ENCODE assay signal across 8 cellular contexts in genomic region chr2:238060096-238060541, GRCh38.
DNase-seq lines count a peak whose midpoint lies in the region; TF ChIP-seq lines count a peak whose summit lies in the region.

No MANE protein-coding gene starts in this region.

- H3K27ac ChIP-seq in muscle layer of duodenum (ENCODE audit: low read length) = peak overlapping the region; percentile 92

- DNase-seq in DMS 273 (lab: John Stamatoyannopoulos, UW; ENCODE audit: unreplicated experiment) (peak; percentile 61), DMS 273 treated with DMSO at 0.1 percent for 48 hours (lab: John Stamatoyannopoulos, UW) (no peak), MV-4-11 (lab: John Stamatoyannopoulos, UW) (peak; percentile 28), cerebellar cortex (ENCODE audit: low spot score) (peak; percentile 30), NCI-H2107 (lab: John Stamatoyannopoulos, UW) (no peak), HEK293T (ENCODE audit: extremely low spot score) (no peak), HK-2 (ENCODE audit: unreplicated experiment) (no peak)

- peaks cover 7 to 9% of the 10 kb centered on the region in 2 donors for H3K36me3 ChIP-seq in muscle layer of duodenum (ENCODE audit: control insufficient read depth in 1 of 2, insufficient read depth in 2 of 2, low read length in 2 of 2)

- no peaks in the 10 kb centered on the region for H3K27me3 ChIP-seq in muscle layer of duodenum (ENCODE audit: low read depth, low read length)

- peaks cover 5 to 17% of the 10 kb centered on the region in 2 donors for H3K4me1 ChIP-seq in muscle layer of duodenum (ENCODE audit: control insufficient read depth in 1 of 2, insufficient read depth in 2 of 2, low read length in 2 of 2)

- CTCF ChIA-PET in HEK293T (lab: Yijun Ruan, JAX) = no interaction called here

- peak overlapping the region; percentile 93 for H3K4me3 ChIP-seq in muscle layer of duodenum (ENCODE audit: low read depth in 1 of 2, low read length in 2 of 2)

- POLR2A ChIA-PET in HEK293T (lab: Yijun Ruan, JAX) = interaction anchor here (0.8 to 1.7 kb wide), 11 partner anchors 15 to 202 kb away, joined by 3 to 6 read pairs (median 4); no protein-coding TSS in a partner anchor

- H3K9me3 ChIP-seq in muscle layer of duodenum (ENCODE audit: control insufficient read depth in 1 of 2, low read length in 2 of 2) = no peaks in the 10 kb centered on the region

TF ChIP-seq in HEK293T, 16 proteins besides CTCF, POLR2A, EP300 and RAD21:
- no peak for TF ChIP-seq FOXA1 (IDR thresholded peaks at IDR 0.05)
- no peak for TF ChIP-seq NFRKB (IDR thresholded peaks at IDR 0.05)
- no peak for TF ChIP-seq CTBP1 (IDR thresholded peaks at IDR 0.05; ENCODE audit: borderline replicate concordance)
- TF ChIP-seq FOXM1 (IDR thresholded peaks at IDR 0.05; ENCODE audit: borderline replicate concordance) = no peak
- no peak for TF ChIP-seq SUZ12 (IDR thresholded peaks at IDR 0.05)
- no peak for TF ChIP-seq TARDBP (IDR thresholded peaks at IDR 0.05)
- no peak for TF ChIP-seq ELF4 (IDR thresholded peaks at IDR 0.05)
- no peak for TF ChIP-seq LEF1 (IDR thresholded peaks at IDR 0.05; ENCODE audit: borderline replicate concordance)
- no peak for TF ChIP-seq ZNF384 (IDR thresholded peaks at IDR 0.05)
- TF ChIP-seq PKNOX1 (IDR thresholded peaks at IDR 0.05) = no peak
- no peak; the same call in 1 of the 2 replicates for TF ChIP-seq L3MBTL2 (conservative IDR thresholded peaks at IDR 0.05)
- no peak for TF ChIP-seq HDGF (IDR thresholded peaks at IDR 0.05; ENCODE audit: borderline replicate concordance)
- TF ChIP-seq SP1 (IDR thresholded peaks at IDR 0.05) = no peak
- no peak for TF ChIP-seq BHLHE40 (IDR thresholded peaks at IDR 0.05; ENCODE audit: borderline replicate concordance)
- TF ChIP-seq FOXK2 (IDR thresholded peaks at IDR 0.05) = no peak
TF ChIP-seq in HEK293T: peak in this region for 0.

Comparison
In these comparisons a context has a peak if more than half of its experiments do, and no peak if none do; other contexts are left out.
1. DNase-seq: peak in DMS 273 (single experiment), MV-4-11 (single experiment) and cerebellar cortex (single experiment); none in DMS 273 treated with DMSO at 0.1 percent for 48 hours (single experiment), NCI-H2107 (single experiment), HEK293T (single experiment) and HK-2 (single experiment).